1 cellular context compared by ENCODE assay signal in the genomic region with DNA sequence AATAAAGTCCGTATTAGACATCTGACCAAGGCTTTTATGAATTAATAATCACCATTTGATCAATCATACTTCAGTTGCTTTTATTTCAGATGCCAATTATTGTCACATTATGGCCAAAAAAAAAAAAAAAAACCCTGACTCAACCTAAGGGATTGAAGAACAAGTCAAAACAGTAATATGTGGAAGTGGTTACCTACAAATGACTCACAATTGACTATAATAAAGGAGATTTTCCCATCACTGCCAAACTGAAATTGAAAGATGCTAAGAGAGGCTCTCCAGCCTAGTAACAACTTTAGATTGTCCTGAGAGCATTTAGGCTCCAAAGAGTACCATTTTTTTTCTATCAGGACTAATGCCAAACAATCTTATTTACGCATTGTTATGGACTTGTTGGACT.
TF ChIP-seq lines count a peak whose summit lies in the region.

No MANE protein-coding gene starts in this region.

TF ChIP-seq in IMR-90, 13 proteins besides CTCF, POLR2A, EP300 and RAD21:
- TF ChIP-seq CEBPB (IDR thresholded peaks at IDR 0.05; ENCODE audit: low read depth, low read length), result no peak
- TF ChIP-seq MXI1 (IDR thresholded peaks at IDR 0.05; ENCODE audit: borderline replicate concordance, low read depth, low read length), result no peak
- TF ChIP-seq, protein P1, sequence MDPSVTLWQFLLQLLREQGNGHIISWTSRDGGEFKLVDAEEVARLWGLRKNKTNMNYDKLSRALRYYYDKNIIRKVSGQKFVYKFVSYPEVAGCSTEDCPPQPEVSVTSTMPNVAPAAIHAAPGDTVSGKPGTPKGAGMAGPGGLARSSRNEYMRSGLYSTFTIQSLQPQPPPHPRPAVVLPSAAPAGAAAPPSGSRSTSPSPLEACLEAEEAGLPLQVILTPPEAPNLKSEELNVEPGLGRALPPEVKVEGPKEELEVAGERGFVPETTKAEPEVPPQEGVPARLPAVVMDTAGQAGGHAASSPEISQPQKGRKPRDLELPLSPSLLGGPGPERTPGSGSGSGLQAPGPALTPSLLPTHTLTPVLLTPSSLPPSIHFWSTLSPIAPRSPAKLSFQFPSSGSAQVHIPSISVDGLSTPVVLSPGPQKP (IDR thresholded peaks at IDR 0.05; ENCODE audit: borderline replicate concordance, low read depth, low read length), result no peak
- TF ChIP-seq RFX5 (IDR thresholded peaks at IDR 0.05; ENCODE audit: low read depth, low read length), result no peak
- TF ChIP-seq FOS (IDR thresholded peaks at IDR 0.05; ENCODE audit: low read depth, low read length), result no peak
- TF ChIP-seq MAFK (IDR thresholded peaks at IDR 0.05; ENCODE audit: low read depth, low read length), result no peak
- no peak for TF ChIP-seq CHD1 (IDR thresholded peaks at IDR 0.05; ENCODE audit: low read depth, low read length)
- no peak for TF ChIP-seq BHLHE40 (IDR thresholded peaks at IDR 0.05; ENCODE audit: low read depth, low read length)
- TF ChIP-seq NFE2L2 (IDR thresholded peaks at IDR 0.05; ENCODE audit: low read depth, low read length), result no peak
- no peak for TF ChIP-seq SMC3 (IDR thresholded peaks at IDR 0.05; ENCODE audit: low read depth, low read length)
- TF ChIP-seq MAZ (IDR thresholded peaks at IDR 0.05; ENCODE audit: borderline replicate concordance, low read depth, low read length), result no peak
- no peak for TF ChIP-seq RCOR1 (IDR thresholded peaks at IDR 0.05; ENCODE audit: insufficient replicate concordance, low read length)
- TF ChIP-seq, protein P2, sequence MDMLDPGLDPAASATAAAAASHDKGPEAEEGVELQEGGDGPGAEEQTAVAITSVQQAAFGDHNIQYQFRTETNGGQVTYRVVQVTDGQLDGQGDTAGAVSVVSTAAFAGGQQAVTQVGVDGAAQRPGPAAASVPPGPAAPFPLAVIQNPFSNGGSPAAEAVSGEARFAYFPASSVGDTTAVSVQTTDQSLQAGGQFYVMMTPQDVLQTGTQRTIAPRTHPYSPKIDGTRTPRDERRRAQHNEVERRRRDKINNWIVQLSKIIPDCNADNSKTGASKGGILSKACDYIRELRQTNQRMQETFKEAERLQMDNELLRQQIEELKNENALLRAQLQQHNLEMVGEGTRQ (IDR thresholded peaks at IDR 0.05; ENCODE audit: low read depth, low read length), result no peak
TF ChIP-seq in IMR-90: peak in this region for 0.
